8 cellular contexts compared by ENCODE assay signal in genomic region chr17:64975318-64976087, GRCh38. TPM values are rescaled to one million over a fixed set of nuclear protein-coding genes. Genes with fewer than 3 reads are reported as not detected.
DNase-seq lines count a peak whose midpoint lies in the region; ATAC-seq and TF ChIP-seq lines count a peak whose summit lies in the region.

No MANE protein-coding gene starts in this region.

- ATAC-seq in HG02852 (IDR thresholded peaks at IDR 0.05; ENCODE audit: unreplicated experiment): peak; percentile 81

- peaks cover 12% of the 10 kb centered on the region for H3K36me3 Mint-ChIP-seq in type B pancreatic cell

- H3K27me3 Mint-ChIP-seq in type B pancreatic cell: no peaks in the 10 kb centered on the region

- peak overlapping the region; percentile 96 for H3K27ac Mint-ChIP-seq in type B pancreatic cell

- H3K4me3 ChIP-seq in adipocyte (ENCODE audit: low read length): peak overlapping the region; percentile 88

- no peaks in the 10 kb centered on the region for H3K9me3 Mint-ChIP-seq in type B pancreatic cell

- DNase-seq in GM13977 (ENCODE audit: low spot score) (peak; percentile 94), NCI-H1436 (lab: John Stamatoyannopoulos, UW) (peak; percentile 96), SW 1271 (lab: John Stamatoyannopoulos, UW) (peak; percentile 92 to 97), adipocyte (ENCODE audit: low read depth) (peak; percentile 98), cardiac septum (ENCODE audit: low spot score) (peak; percentile 99), posterior cingulate gyrus (peak; percentile 86 to 99 (median 93)), type B pancreatic cell (ENCODE audit: extremely low spot score, unreplicated experiment) (peak; percentile 95)

- intact Hi-C loops in cardiac septum (cut with DNase I): loop anchor here (1.0 kb wide), 1 partner anchor 81 kb away; the partner anchor contains the start of gene GNA13
- intact Hi-C loops in posterior cingulate gyrus (cut with DNase I): loop anchor here (1.0 to 10.0 kb wide), 3 partner anchors 81 to 159 kb away; partner anchors contain the start of genes GNA13 and RGS9

- no peaks in the 10 kb centered on the region for H3K27me3 ChIP-seq in adipocyte (replicated peaks; ENCODE audit: control insufficient read depth, insufficient read depth, low read length)

- no peaks in the 10 kb centered on the region for H3K9me3 ChIP-seq in adipocyte (ENCODE audit: control insufficient read depth, low read length)

- TF ChIP-seq CTCF in GM13977 (IDR thresholded peaks at IDR 0.05; ENCODE audit: extremely low read depth, insufficient read depth, missing control alignments) (no peak), type B pancreatic cell (conservative IDR thresholded peaks at IDR 0.05) (no peak)

- in situ Hi-C loops in GM13977 (cut with MboI; ENCODE audit: low pct_unique_long_range_greater_than_20kb, low sequenced_read_pairs, unreplicated experiment): no loop called here

- peaks cover 9% of the 10 kb centered on the region for H3K36me3 ChIP-seq in adipocyte (ENCODE audit: control insufficient read depth, insufficient read depth, low read length, severe bottlenecking)

- peak overlapping the region; percentile 99 for H3K4me3 Mint-ChIP-seq in type B pancreatic cell

- peak overlapping the region; percentile 93 for H3K9ac ChIP-seq in adipocyte (ENCODE audit: low read length)

- H3K4me1 ChIP-seq in adipocyte (ENCODE audit: control insufficient read depth, insufficient read depth, low read length): peaks cover 10% of the 10 kb centered on the region

- peaks cover 19% of the 10 kb centered on the region for H3K4me1 Mint-ChIP-seq in type B pancreatic cell (ENCODE audit: unreplicated experiment)

RNA-seq across cellular contexts. Expression of gene LRRC37A3, which starts 56.2 kb away (rescaled TPM):
- total RNA-seq in cardiac septum (4.2 TPM), type B pancreatic cell (ENCODE audit: low replicate concordance) (9.7 and 21.1 TPM in 2 replicates)

Comparison
In these comparisons a context has a peak if more than half of its experiments do, and no peak if none do; other contexts are left out.
1. Peak in every context shown above with its lines: DNase-seq, ATAC-seq and H3K4me3 ChIP-seq.